Comparison of ENCODE assay signal across 8 cellular contexts in the genomic region with DNA sequence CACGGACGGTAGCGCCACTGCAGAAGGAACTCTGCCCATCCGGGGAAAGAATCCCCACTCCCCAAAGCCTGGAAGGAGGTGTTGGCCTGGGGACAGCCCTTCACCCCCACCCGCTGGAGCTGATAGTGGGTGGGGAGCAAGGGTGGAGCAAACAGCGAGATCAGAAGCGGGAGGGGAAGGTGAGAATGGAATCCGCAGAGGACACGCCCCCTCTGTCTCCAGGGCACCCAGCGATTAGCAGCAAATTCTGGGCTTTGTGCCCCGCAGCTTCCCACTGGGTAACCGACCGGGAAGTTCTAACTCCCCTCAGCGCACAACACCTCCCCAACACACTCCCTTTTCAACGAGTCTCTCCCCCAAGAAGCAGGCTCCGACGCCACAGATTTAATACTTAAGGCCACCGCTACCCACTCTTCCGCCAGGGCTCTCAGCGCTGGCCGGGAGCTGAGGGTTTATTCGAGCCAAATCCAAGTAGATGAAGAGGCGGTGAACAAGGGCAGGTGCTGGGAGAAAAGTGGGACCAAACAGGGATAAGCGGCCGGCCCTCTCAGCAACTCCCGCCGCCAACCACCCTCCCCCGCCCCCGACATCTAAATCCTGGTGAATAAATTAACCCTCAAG. TPM values are rescaled to one million over a fixed set of nuclear protein-coding genes. Genes with fewer than 3 reads are reported as not detected.
DNase-seq lines count a peak whose midpoint lies in the region; ATAC-seq and TF ChIP-seq lines count a peak whose summit lies in the region.

No MANE protein-coding gene starts in this region.

- no peak overlapping the region for H2AFZ ChIP-seq in GM23338
- peak overlapping the region; percentile 97 for H2AFZ ChIP-seq in PC-3 (ENCODE audit: low read length)

- TF ChIP-seq POLR2A in tibial nerve (IDR thresholded peaks at IDR 0.05): no peak

- H3K36me3 ChIP-seq in GM23338 (ENCODE audit: insufficient read depth) (no peaks in the 10 kb centered on the region), PC-3 (ENCODE audit: low read depth, low read length) (no peaks in the 10 kb centered on the region), lower lobe of right lung (no peaks in the 10 kb centered on the region), tibial nerve (no peaks in the 10 kb centered on the region)

- DNase-seq in AG04450 (ENCODE audit: low read depth, low spot score) (no peak), GM23338 (ENCODE audit: low spot score) (peak; percentile 87), PC-3 (peak; percentile 48), lower lobe of right lung (peak; percentile 83), tibial nerve (ENCODE audit: low spot score in 2 of 2) (peak in 1 of 2 donors; percentile 25)

- peaks cover 8% of the 10 kb centered on the region for H3K4me1 ChIP-seq in GM23338 (ENCODE audit: insufficient read depth)
- H3K4me1 ChIP-seq in PC-3 (ENCODE audit: insufficient read depth, low read length): peaks cover 33% of the 10 kb centered on the region
- peaks cover 49% of the 10 kb centered on the region for H3K4me1 ChIP-seq in lower lobe of right lung
- peaks cover 0 to 53% (median 24%) of the 10 kb centered on the region in 4 donors for H3K4me1 ChIP-seq in tibial nerve

- peaks cover 15% of the 10 kb centered on the region for H3K27me3 Mint-ChIP-seq in GM23338 (ENCODE audit: insufficient read depth, low read depth, poor library complexity)
- peaks cover 3% of the 10 kb centered on the region for H3K27me3 Mint-ChIP-seq in dendritic cell treated with granulocyte-macrophage colony-stimulating factor and Interleukin-4, amounts not matched to agents 40 ng/mL and 50 ng/mL, for 4 days

- H3F3A ChIP-seq in GM23338 (replicated peaks; ENCODE audit: low read depth) (peaks cover 16% of the 10 kb centered on the region), PC-3 (ENCODE audit: low read length, unreplicated experiment) (peaks cover 6% of the 10 kb centered on the region)

- H3K9me2 ChIP-seq in GM23338 (ENCODE audit: insufficient read depth): no peaks in the 10 kb centered on the region
- no peaks in the 10 kb centered on the region for H3K9me2 ChIP-seq in PC-3 (replicated peaks; ENCODE audit: low read length)

- H3K27ac ChIP-seq in AG04450 (ENCODE audit: low read depth, low read length): no peak overlapping the region
- H3K27ac ChIP-seq in GM23338 (ENCODE audit: low read depth): peak overlapping the region; percentile 85
- no peak overlapping the region for H3K27ac ChIP-seq in PC-3 (ENCODE audit: low read length)
- H3K27ac ChIP-seq in lower lobe of right lung: peak overlapping the region; percentile 95
- H3K27ac ChIP-seq in tibial nerve: peak overlapping the region; percentile 76 to 97 (median 92)

- TF ChIP-seq EP300 in tibial nerve (IDR thresholded peaks at IDR 0.05): no peak

- ATAC-seq in GM23338 (peak; percentile 15), PC-3 (peak; percentile 10), lower lobe of right lung (peak; percentile 29 to 57), HG03045 (IDR thresholded peaks at IDR 0.05; ENCODE audit: unreplicated experiment) (no peak), GM21723 (IDR thresholded peaks at IDR 0.05; ENCODE audit: unreplicated experiment) (no peak)

- H3K4me3 ChIP-seq in AG04450 (ENCODE audit: low read depth, low read length) (peak overlapping the region; percentile 75), GM23338 (peak overlapping the region; percentile 77), PC-3 (ENCODE audit: low read length) (peak overlapping the region; percentile 88), lower lobe of right lung (peak overlapping the region; percentile 94), tibial nerve (peak overlapping the region; percentile 65 to 81 (median 80))

- H3K4me1 Mint-ChIP-seq in GM23338: peaks cover 43% of the 10 kb centered on the region
- H3K4me1 Mint-ChIP-seq in dendritic cell treated with granulocyte-macrophage colony-stimulating factor and Interleukin-4, amounts not matched to agents 40 ng/mL and 50 ng/mL, for 4 days (ENCODE audit: low read depth): peaks cover 65% of the 10 kb centered on the region

- peak overlapping the region; percentile 92 for H3K27ac Mint-ChIP-seq in GM23338
- peak overlapping the region; percentile 92 for H3K27ac Mint-ChIP-seq in dendritic cell treated with granulocyte-macrophage colony-stimulating factor and Interleukin-4, amounts not matched to agents 40 ng/mL and 50 ng/mL, for 4 days

- H3K9me3 ChIP-seq in AG04450 (ENCODE audit: control insufficient read depth, insufficient read depth, low read length) (peaks cover 5% of the 10 kb centered on the region; the same call in 1 of the 2 replicates), PC-3 (ENCODE audit: low read length) (no peaks in the 10 kb centered on the region), lower lobe of right lung (no peaks in the 10 kb centered on the region), tibial nerve (no peaks in the 10 kb centered on the region)

- WGBS in tibial nerve, 2 donors: 4 to 5% methylated on average over 29 of the region's 29 CpGs

- H3K36me3 Mint-ChIP-seq in GM23338 (ENCODE audit: low read depth): peaks cover 13% of the 10 kb centered on the region
- peaks cover 18% of the 10 kb centered on the region for H3K36me3 Mint-ChIP-seq in dendritic cell treated with granulocyte-macrophage colony-stimulating factor and Interleukin-4, amounts not matched to agents 40 ng/mL and 50 ng/mL, for 4 days (ENCODE audit: low read depth)

- H3K27me3 ChIP-seq in AG04450 (ENCODE audit: control insufficient read depth, insufficient read depth, low read length): no peaks in the 10 kb centered on the region
- H3K27me3 ChIP-seq in GM23338 (ENCODE audit: insufficient read depth): peaks cover 6% of the 10 kb centered on the region; the same call in 1 of the 2 replicates
- no peaks in the 10 kb centered on the region for H3K27me3 ChIP-seq in PC-3 (ENCODE audit: low read length)
- no peaks in the 10 kb centered on the region for H3K27me3 ChIP-seq in lower lobe of right lung (ENCODE audit: low read depth)
- H3K27me3 ChIP-seq in tibial nerve: no peaks in the 10 kb centered on the region

- peaks cover 40% of the 10 kb centered on the region for H4K20me1 ChIP-seq in GM23338 (replicated peaks; ENCODE audit: insufficient read depth)
- H4K20me1 ChIP-seq in PC-3 (ENCODE audit: low read length): peaks cover 9% of the 10 kb centered on the region; the same call in 1 of the 2 replicates

- H3K79me2 ChIP-seq in GM23338 (replicated peaks; ENCODE audit: insufficient read depth) (peaks cover 54% of the 10 kb centered on the region), PC-3 (ENCODE audit: low read length) (peaks cover 17% of the 10 kb centered on the region)

- CTCF ChIA-PET in AG04450 (lab: Charles Lee): interaction anchor here (1.0 to 1.5 kb wide), 2 partner anchors 19 to 79 kb away, joined by 3 to 6 read pairs; no protein-coding TSS in a partner anchor
- CTCF ChIA-PET in PC-3 (lab: Charles Lee): interaction anchor here (0.6 to 0.8 kb wide), 2 partner anchors 134 to 701 kb away, joined by 3 to 5 read pairs; no protein-coding TSS in a partner anchor

- TSS peak; percentile 37 for BruUV-seq in PC-3 (replicated peaks; lab: Mats Ljungman, UMichigan)

- intact Hi-C loops in PC-3 (cut with micrococcal nuclease) (no loop called here), lower lobe of right lung (cut with DNase I) (no loop called here)
- intact Hi-C loops in dendritic cell treated with granulocyte-macrophage colony-stimulating factor and Interleukin-4, amounts not matched to agents 40 ng/mL and 50 ng/mL, for 4 days (cut with micrococcal nuclease): loop anchor here (1.0 to 5.0 kb wide), 2 partner anchors 37 to 71 kb away; partner anchors contain the start of gene WDR25

- POLR2A ChIA-PET in AG04450 (lab: Yijun Ruan, JAX): no interaction called here
- POLR2A ChIA-PET in PC-3 (lab: Charles Lee; ENCODE audit: unreplicated experiment): no interaction called here

- H3K9me3 Mint-ChIP-seq in GM23338: no peaks in the 10 kb centered on the region
- no peaks in the 10 kb centered on the region for H3K9me3 Mint-ChIP-seq in dendritic cell treated with granulocyte-macrophage colony-stimulating factor and Interleukin-4, amounts not matched to agents 40 ng/mL and 50 ng/mL, for 4 days

- peak overlapping the region; percentile 89 for H3K4me3 Mint-ChIP-seq in GM23338
- peak overlapping the region; percentile 86 for H3K4me3 Mint-ChIP-seq in dendritic cell treated with granulocyte-macrophage colony-stimulating factor and Interleukin-4, amounts not matched to agents 40 ng/mL and 50 ng/mL, for 4 days

- peak overlapping the region; percentile 49; the same call in 1 of the 2 replicates for H3K9ac ChIP-seq in PC-3 (ENCODE audit: low read length)

- H3K4me2 ChIP-seq in GM23338 (peak overlapping the region; percentile 86), PC-3 (ENCODE audit: low read length) (peak overlapping the region; percentile 92)

- TF ChIP-seq CTCF in AG04450 (IDR thresholded peaks at IDR 0.05; ENCODE audit: low read depth, low read length) (0 out of 2 replicates have a peak, but pooled peaks have one; percentile 8), GM23338 (conservative IDR thresholded peaks at IDR 0.05; ENCODE audit: low read depth in 2 of 2) (no peak), PC-3 (conservative IDR thresholded peaks at IDR 0.05; ENCODE audit: low read depth, low read length) (no peak), lower lobe of right lung (IDR thresholded peaks at IDR 0.05) (no peak), tibial nerve (IDR thresholded peaks at IDR 0.05) (no peak)

TF ChIP-seq in GM23338, 12 proteins besides CTCF, POLR2A, EP300 and RAD21:
- TF ChIP-seq POLR2AphosphoS5 (IDR thresholded peaks at IDR 0.05; ENCODE audit: low read depth) (peak; percentile 52), NANOG (IDR thresholded peaks at IDR 0.05; ENCODE audit: borderline replicate concordance) (no peak)

RNA-seq across cellular contexts. Expression of gene SLC25A29, which starts 1.3 kb away (rescaled TPM):
- polyA plus RNA-seq in AG04450 (2011; rRNA removed) (21.3 and 26.1 TPM in 2 replicates), GM23338 (2016; fragmentation: Nextera tagmentation; extraction: Ambion mirVana) (65.6 and 67.3 TPM in 2 replicates)
- 14.6 and 16.1 TPM in 2 replicates for polyA minus RNA-seq in AG04450 (2011; rRNA and poly(A)+ RNA removed)
- total RNA-seq in GM23338 (2014; rRNA removed; shearing (Covaris generic)): 206 TPM in 2 replicates
- total RNA-seq in PC-3 (2014; rRNA removed) (52.8 and 53.9 TPM in 2 replicates), lower lobe of right lung (76.0 TPM), tibial nerve (100 to 1,000 TPM in 3 of 4 donors, 10 to 100 TPM in 1; 92.2 to 276 (median 173) TPM)

RNA-seq across cellular contexts. Expression of gene SLC25A47, which starts 18.2 kb away (rescaled TPM):
- not detected in 2 replicates for polyA plus RNA-seq in AG04450 (2011; rRNA removed)
- polyA minus RNA-seq in AG04450 (2011; rRNA and poly(A)+ RNA removed): not detected in 2 replicates
- not detected in 2 replicates for total RNA-seq in GM23338 (2014; rRNA removed; shearing (Covaris generic))
- polyA plus RNA-seq in GM23338 (2016; fragmentation: Nextera tagmentation; extraction: Ambion mirVana): not detected in 2 replicates
- total RNA-seq in PC-3 (2014; rRNA removed): 0.07 TPM in 1 of 2 replicates, not detected in the other
- not detected for total RNA-seq in lower lobe of right lung
- total RNA-seq in tibial nerve: 1 to 10 TPM in 1 of 4 donors, not detected in 3; 2.5 TPM

Comparison
In these comparisons a context has a peak if more than half of its experiments do, and no peak if none do; other contexts are left out.
1. H3K27ac ChIP-seq: peak in GM23338 (single experiment), lower lobe of right lung (single experiment) and tibial nerve (4 of 4); none in AG04450 (single experiment) and PC-3 (single experiment).
2. ATAC-seq: peak in GM23338 (single experiment), PC-3 (single experiment) and lower lobe of right lung (2 of 2); none in HG03045 (single experiment) and GM21723 (single experiment).
3. Peak in every context shown above with its lines, with median percentiles within 50 percentile points of each other: H3K4me3 ChIP-seq.